In genomic region chr3:9986230-9986725, GRCh38 we compare ENCODE assay signal across 8 cellular contexts. TPM values are rescaled to one million over a fixed set of nuclear protein-coding genes. Genes with fewer than 3 reads are reported as not detected.
DNase-seq lines count a peak whose midpoint lies in the region; ATAC-seq and TF ChIP-seq lines count a peak whose summit lies in the region.

No MANE protein-coding gene starts in this region.

- H3K4me3 Mint-ChIP-seq in natural killer cell: peak overlapping the region; percentile 99

- H3K36me3 Mint-ChIP-seq in natural killer cell: no peaks in the 10 kb centered on the region

- peaks cover 77% of the 10 kb centered on the region for H3K79me2 ChIP-seq in DND-41 (ENCODE audit: insufficient read depth, low read length)
- peaks cover 73% of the 10 kb centered on the region for H3K79me2 ChIP-seq in Karpas-422 (ENCODE audit: low read length)

- no peaks in the 10 kb centered on the region for H3K9me3 Mint-ChIP-seq in natural killer cell

- H3K36me3 ChIP-seq in DND-41 (ENCODE audit: insufficient read depth, low read length) (peaks cover 29% of the 10 kb centered on the region), Karpas-422 (ENCODE audit: insufficient read depth, low read length) (no peaks in the 10 kb centered on the region; the same call in 1 of the 2 replicates)
- H3K36me3 ChIP-seq in effector memory CD4-positive, alpha-beta T cell (ENCODE audit: control insufficient read depth, insufficient read depth, low read length): peaks cover 8% of the 10 kb centered on the region

- H3K4me2 ChIP-seq in DND-41 (ENCODE audit: insufficient read depth, low read length): peak overlapping the region; percentile 82
- peak overlapping the region; percentile 94 for H3K4me2 ChIP-seq in Karpas-422 (ENCODE audit: low read depth, low read length, poor library complexity, severe bottlenecking)

- H3K27ac Mint-ChIP-seq in natural killer cell: peak overlapping the region; percentile 97 to 98

- ATAC-seq in DND-41 (ENCODE audit: insufficient read depth, low read depth) (peak; percentile 69), GM21576 (IDR thresholded peaks at IDR 0.05; ENCODE audit: unreplicated experiment) (peak; percentile 22), natural killer cell (peak; percentile 58 to 66 (median 63))

- no peaks in the 10 kb centered on the region; the same call in 1 of the 2 replicates for H4K20me1 ChIP-seq in DND-41 (ENCODE audit: insufficient read depth, low read length)
- peaks cover 6% of the 10 kb centered on the region; the same call in 1 of the 2 replicates for H4K20me1 ChIP-seq in Karpas-422 (ENCODE audit: insufficient read depth, low read depth, low read length)

- intact Hi-C loops in natural killer cell (cut with micrococcal nuclease): loop anchor here (1.0 to 10.0 kb wide), 3 partner anchors 40 to 259 kb away; partner anchors contain the start of genes CRELD1, FANCD2 and TATDN2

- H3K27me3 Mint-ChIP-seq in natural killer cell (ENCODE audit: low read depth in 2 of 2): no peaks in the 10 kb centered on the region

- H3K9me3 ChIP-seq in DND-41 (ENCODE audit: insufficient read depth, low read length, severe bottlenecking) (no peaks in the 10 kb centered on the region), Karpas-422 (ENCODE audit: low read length) (no peaks in the 10 kb centered on the region)
- no peaks in the 10 kb centered on the region for H3K9me3 ChIP-seq in effector memory CD4-positive, alpha-beta T cell (ENCODE audit: control insufficient read depth, low read length)

- peak overlapping the region; percentile 95 to 99 for H3K4me3 ChIP-seq in DND-41 (ENCODE audit: low read depth in 1 of 2, low read length in 2 of 2)
- H3K4me3 ChIP-seq in Karpas-422 (ENCODE audit: low read length): peak overlapping the region; percentile 100
- H3K4me3 ChIP-seq in effector memory CD4-positive, alpha-beta T cell (ENCODE audit: insufficient read depth, low read depth, low read length, poor library complexity, severe bottlenecking): peak overlapping the region; percentile 84

- H3K9ac ChIP-seq in DND-41 (ENCODE audit: low read depth, low read length) (peak overlapping the region; percentile 86), Karpas-422 (ENCODE audit: low read length) (peak overlapping the region; percentile 81)

- no peaks in the 10 kb centered on the region for H3K9me2 ChIP-seq in Karpas-422 (replicated peaks; ENCODE audit: insufficient read depth, low read length)

- DNase-seq in DND-41: no peak
- no peak for DNase-seq in Karpas-422
- DNase-seq in effector memory CD4-positive, alpha-beta T cell: no peak
- DNase-seq in natural killer cell: no peak
- DNase-seq in NCI-H187 (lab: John Stamatoyannopoulos, UW): no peak
- no peak for DNase-seq in NCI-H1105 (lab: John Stamatoyannopoulos, UW)
- no peak for DNase-seq in glomerular visceral epithelial cell (ENCODE audit: extremely low spot score)

- H2AFZ ChIP-seq in DND-41 (ENCODE audit: low read depth, low read length): peak overlapping the region; percentile 96
- peak overlapping the region; percentile 21; the same call in 1 of the 2 replicates for H2AFZ ChIP-seq in Karpas-422 (ENCODE audit: low read length)

- H3K4me1 ChIP-seq in DND-41 (ENCODE audit: insufficient read depth, low read length) (peaks cover 39% of the 10 kb centered on the region), Karpas-422 (ENCODE audit: low read length) (peaks cover 24% of the 10 kb centered on the region)
- peaks cover 4% of the 10 kb centered on the region for H3K4me1 ChIP-seq in effector memory CD4-positive, alpha-beta T cell (ENCODE audit: control insufficient read depth, insufficient read depth, low read length, poor library complexity, severe bottlenecking)

- TF ChIP-seq CTCF in DND-41 (IDR thresholded peaks at IDR 0.05; ENCODE audit: borderline replicate concordance, extremely low read depth, low read length, poor library complexity, severe bottlenecking) (no peak), natural killer cell (IDR thresholded peaks at IDR 0.05) (no peak)

- H3K27me3 ChIP-seq in DND-41 (ENCODE audit: insufficient read depth, low read length, poor library complexity): no peaks in the 10 kb centered on the region
- no peaks in the 10 kb centered on the region for H3K27me3 ChIP-seq in Karpas-422 (ENCODE audit: low read length)
- H3K27me3 ChIP-seq in effector memory CD4-positive, alpha-beta T cell (replicated peaks; ENCODE audit: control insufficient read depth, insufficient read depth, low read length, poor library complexity, severe bottlenecking): no peaks in the 10 kb centered on the region

- H3K27ac ChIP-seq in DND-41 (ENCODE audit: low read length) (peak overlapping the region; percentile 79), Karpas-422 (ENCODE audit: low read length) (no peak overlapping the region)
- peak overlapping the region; percentile 82 for H3K27ac ChIP-seq in effector memory CD4-positive, alpha-beta T cell (ENCODE audit: insufficient read depth, low read length, poor library complexity, severe bottlenecking)

- peaks cover 18 to 19% of the 10 kb centered on the region in 2 donors for H3K4me1 Mint-ChIP-seq in natural killer cell

RNA-seq across cellular contexts. Expression of gene EMC3, which starts 0.4 kb away (rescaled TPM):
- total RNA-seq in Karpas-422 (2014; rRNA removed; shearing (Covaris generic); ENCODE audit: low replicate concordance): 26.9 and 50.1 TPM in 2 replicates
- total RNA-seq in natural killer cell: 10 to 100 TPM; 48.5 to 50.4 (median 49.2) TPM

RNA-seq across cellular contexts. Expression of gene PRRT3, which starts 34.1 kb away (rescaled TPM):
- total RNA-seq in Karpas-422 (2014; rRNA removed; shearing (Covaris generic); ENCODE audit: low replicate concordance): 1.0 and 2.1 TPM in 2 replicates
- total RNA-seq in natural killer cell: 1 to 10 TPM; 2.2 to 5.1 (median 4.8) TPM

RNA-seq across cellular contexts. Expression of gene FANCD2, which starts 40.0 kb away (rescaled TPM):
- 33.0 and 67.8 TPM in 2 replicates for total RNA-seq in Karpas-422 (2014; rRNA removed; shearing (Covaris generic); ENCODE audit: low replicate concordance)
- 10 to 100 TPM in 2 of 3 donors, 1 to 10 TPM in 1; 9.0 to 15.7 (median 14.6) TPM for total RNA-seq in natural killer cell

RNA-seq across cellular contexts. Expression of gene CRELD1, which starts 52.6 kb away (rescaled TPM):
- 5.6 and 33.7 TPM in 2 replicates for total RNA-seq in Karpas-422 (2014; rRNA removed; shearing (Covaris generic); ENCODE audit: low replicate concordance)
- total RNA-seq in natural killer cell: 10 to 100 TPM; 29.1 to 35.6 (median 32.9) TPM
